26 cellular contexts compared by ENCODE assay signal in genomic region chr9:17962747-17963146, GRCh38.
A peak's percentile ranks its signal among the peaks of the same experiment; 100 is the strongest.
DNase-seq lines count a peak whose midpoint lies in the region; ATAC-seq and TF ChIP-seq lines count a peak whose summit lies in the region.
"Had no signal": no experiment of that assay in that cellular context is flagged by ENCODE, and none has a peak within 500 bp of the region (broad histone marks: within the 10 kb centered on the region; RNA-seq: fewer than 3 reads in every experiment).

No MANE protein-coding gene starts in this region.

- WGBS in gastroesophageal sphincter (ENCODE audit: low coverage in 1 of 2), 2 donors = 22 to 26% methylated on average over 3 of the region's 3 CpGs

- H3K27me3 ChIP-seq in right atrium auricular region (no peaks in the 10 kb centered on the region), gastroesophageal sphincter (no peaks in the 10 kb centered on the region), breast epithelium (no peaks in the 10 kb centered on the region), vagina (no peaks in the 10 kb centered on the region)
- H3K27me3 ChIP-seq: left lung, right lobe of liver had no signal

- TF ChIP-seq CTCF in right atrium auricular region (IDR thresholded peaks at IDR 0.05) = no peak
- TF ChIP-seq CTCF in gastroesophageal sphincter (IDR thresholded peaks at IDR 0.05) = no peak
- no peak for TF ChIP-seq CTCF in breast epithelium (IDR thresholded peaks at IDR 0.05)
- no peak for TF ChIP-seq CTCF in vagina (IDR thresholded peaks at IDR 0.05)

- DNase-seq in Right ventricle myocardium superior = peak; percentile 35
- DNase-seq in right atrium auricular region (ENCODE audit: low spot score) = no peak
- peak; percentile 14 for DNase-seq in myocyte (ENCODE audit: low read depth)
- DNase-seq in breast epithelium (ENCODE audit: low spot score in 2 of 2) = no peak
- no peak for DNase-seq in vagina (ENCODE audit: extremely low spot score in 2 of 2)
- DNase-seq in HK-2 (ENCODE audit: unreplicated experiment) = no peak
- DNase-seq in kidney glomerular epithelial cell (lab: John Stamatoyannopoulos, UW) = no peak
- DNase-seq: activated CD4-positive, alpha-beta T cell treated with anti-CD3 and anti-CD28 coated beads, Interleukin-2, amount 10 ng/mL, durations not matched to agents 7 days and 5 days; activated naive CD4-positive, alpha-beta T cell treated with anti-CD3 and anti-CD28 coated beads for 36 hours; activated T-cell treated with anti-CD3 and anti-CD28 coated beads, Interleukin-2, amount 50 U/mL, for 72 hours; amniotic stem cell; central memory CD4-positive, alpha-beta T cell; dermis blood vessel endothelial cell; DMS153; left lung; NCI-H1694; NCI-H526; stimulated activated CD4-positive, alpha-beta T cell treated with anti-CD3 and anti-CD28 coated beads, Interleukin-15, amount 100 ng/mL, for 24 hours; T-helper 9 cell; trophoblast cell; WERI-Rb-1 had no signal

- intact Hi-C loops in Right ventricle myocardium superior (cut with DNase I) (no loop called here), breast epithelium (cut with DNase I; ENCODE audit: low total_unique reads) (no loop called here), vagina (cut with DNase I) (no loop called here)

- no peak overlapping the region for H3K27ac ChIP-seq in right atrium auricular region
- H3K27ac ChIP-seq in gastroesophageal sphincter = peak overlapping the region; percentile 63 to 89 (median 72)
- H3K27ac ChIP-seq in breast epithelium = no peak overlapping the region
- H3K27ac ChIP-seq in vagina = no peak overlapping the region
- H3K27ac ChIP-seq: A549, left lung, parathyroid adenoma, right lobe of liver, RWPE1, WERI-Rb-1 had no signal

- H3K4me1 ChIP-seq in right atrium auricular region = no peaks in the 10 kb centered on the region
- peaks cover 0 to 49% (median 9%) of the 10 kb centered on the region in 3 donors for H3K4me1 ChIP-seq in gastroesophageal sphincter
- no peaks in the 10 kb centered on the region for H3K4me1 ChIP-seq in breast epithelium
- H3K4me1 ChIP-seq in vagina = no peaks in the 10 kb centered on the region
- H3K4me1 ChIP-seq: A549, left lung, parathyroid adenoma, right lobe of liver had no signal

- TF ChIP-seq POLR2A in gastroesophageal sphincter (IDR thresholded peaks at IDR 0.05) (no peak), breast epithelium (IDR thresholded peaks at IDR 0.05) (no peak), vagina (IDR thresholded peaks at IDR 0.05) (no peak)

- no peak for TF ChIP-seq EP300 in gastroesophageal sphincter (IDR thresholded peaks at IDR 0.05)

- ATAC-seq in Right ventricle myocardium superior (ENCODE audit: poor library complexity) (peak; percentile 76), gastroesophageal sphincter (peak; percentile 68)
- ATAC-seq: A549; activated T-cell treated with anti-CD3 and anti-CD28 coated beads, Interleukin-2, amount 50 U/mL, for 72 hours; left lung had no signal

- H3K9me3 ChIP-seq in right atrium auricular region (no peaks in the 10 kb centered on the region), gastroesophageal sphincter (no peaks in the 10 kb centered on the region), breast epithelium (no peaks in the 10 kb centered on the region), vagina (no peaks in the 10 kb centered on the region)
- H3K9me3 ChIP-seq: A549, left lung, right lobe of liver had no signal

- H3K4me3 ChIP-seq in right atrium auricular region = no peak overlapping the region
- no peak overlapping the region for H3K4me3 ChIP-seq in gastroesophageal sphincter
- no peak overlapping the region for H3K4me3 ChIP-seq in breast epithelium
- H3K4me3 ChIP-seq in vagina = no peak overlapping the region
- H3K4me3 ChIP-seq: A549, left lung, right lobe of liver had no signal

- H3K36me3 ChIP-seq in right atrium auricular region = no peaks in the 10 kb centered on the region
- no peaks in the 10 kb centered on the region for H3K36me3 ChIP-seq in gastroesophageal sphincter
- H3K36me3 ChIP-seq in breast epithelium = no peaks in the 10 kb centered on the region
- H3K36me3 ChIP-seq in vagina = no peaks in the 10 kb centered on the region
- H3K36me3 ChIP-seq: left lung, right lobe of liver, WERI-Rb-1 had no signal

Comparison
In these comparisons a context has a peak if more than half of its experiments do, and no peak if none do; other contexts are left out.
1. DNase-seq: peak in Right ventricle myocardium superior (single experiment) and myocyte (single experiment); none in right atrium auricular region (single experiment), breast epithelium (0 of 2), vagina (0 of 2), HK-2 (single experiment) and kidney glomerular epithelial cell (single experiment).
2. H3K27ac ChIP-seq: peak in gastroesophageal sphincter (4 of 4); none in right atrium auricular region (0 of 2), breast epithelium (0 of 2) and vagina (single experiment).